Comparison of ENCODE assay signal across 11 cellular contexts in genomic region chr17:29155966-29156338, GRCh38. TPM values are rescaled to one million over a fixed set of nuclear protein-coding genes. Genes with fewer than 3 reads are reported as not detected.
A peak's percentile ranks its signal among the peaks of the same experiment; 100 is the strongest.
DNase-seq lines count a peak whose midpoint lies in the region; ATAC-seq and TF ChIP-seq lines count a peak whose summit lies in the region.
"Had no signal": no experiment of that assay in that cellular context is flagged by ENCODE, and none has a peak within 500 bp of the region (broad histone marks: within the 10 kb centered on the region; RNA-seq: fewer than 3 reads in every experiment).

No MANE protein-coding gene starts in this region.

- no peak for TF ChIP-seq CTCF in foreskin keratinocyte (conservative IDR thresholded peaks at IDR 0.05)

- no peaks in the 10 kb centered on the region for H3K36me3 Mint-ChIP-seq in activated CD8-positive, alpha-beta T cell treated with anti-CD3 and anti-CD28 coated beads, Interleukin-2, amount 10 ng/mL, durations not matched to agents 7 days and 5 days (ENCODE audit: low read depth)

- peak overlapping the region; percentile 70 for H3K27ac ChIP-seq in foreskin keratinocyte
- H3K27ac ChIP-seq: VCaP had no signal

- H3K4me3 Mint-ChIP-seq in activated CD8-positive, alpha-beta T cell treated with anti-CD3 and anti-CD28 coated beads, Interleukin-2, amount 10 ng/mL, durations not matched to agents 7 days and 5 days: no peak overlapping the region

- peak overlapping the region; percentile 36 for H3K4me2 ChIP-seq in skeletal muscle satellite cell (ENCODE audit: low read length)

- no peak overlapping the region for H3K9ac ChIP-seq in skeletal muscle satellite cell (ENCODE audit: low read depth, low read length)

- H3K4me1 ChIP-seq in foreskin keratinocyte: peaks cover 52% of the 10 kb centered on the region
- H3K4me1 ChIP-seq in skeletal muscle satellite cell (ENCODE audit: control insufficient read depth, insufficient read depth, low read length): peaks cover 67% of the 10 kb centered on the region

- H3K9me3 Mint-ChIP-seq in activated CD8-positive, alpha-beta T cell treated with anti-CD3 and anti-CD28 coated beads, Interleukin-2, amount 10 ng/mL, durations not matched to agents 7 days and 5 days (ENCODE audit: insufficient read depth): no peaks in the 10 kb centered on the region

- no peak overlapping the region for H3K4me3 ChIP-seq in skeletal muscle satellite cell (ENCODE audit: low read length)
- H3K4me3 ChIP-seq: tibial artery had no signal

- H3K9me3 ChIP-seq in skeletal muscle satellite cell (replicated peaks; ENCODE audit: low read length): no peaks in the 10 kb centered on the region
- H3K9me3 ChIP-seq: tibial artery had no signal

- peak overlapping the region; percentile 52 for H3K27ac Mint-ChIP-seq in activated CD8-positive, alpha-beta T cell treated with anti-CD3 and anti-CD28 coated beads, Interleukin-2, amount 10 ng/mL, durations not matched to agents 7 days and 5 days

- POLR2A ChIA-PET in activated CD8-positive, alpha-beta T cell treated with anti-CD3 and anti-CD28 coated beads, Interleukin-2, amount 10 ng/mL, durations not matched to agents 7 days and 5 days (lab: Charles Lee): interaction anchor here (0.5 to 2.2 kb wide), 3 partner anchors 16 to 25 kb away, joined by 3 to 13 read pairs (median 11); no protein-coding TSS in a partner anchor

- DNase-seq in ELR (ENCODE audit: low read depth) (peak; percentile 43), foreskin keratinocyte (no peak), SW480 (ENCODE audit: low spot score) (no peak)
- no peak for DNase-seq in activated CD8-positive, alpha-beta T cell treated with anti-CD3 and anti-CD28 coated beads, Interleukin-2, amount 10 ng/mL, durations not matched to agents 7 days and 5 days
- DNase-seq in stimulated activated naive CD4-positive, alpha-beta T cell (lab: John Stamatoyannopoulos, UW): no peak
- DNase-seq: NCI-H1417, tibial artery had no signal

- H3K4me1 Mint-ChIP-seq in activated CD8-positive, alpha-beta T cell treated with anti-CD3 and anti-CD28 coated beads, Interleukin-2, amount 10 ng/mL, durations not matched to agents 7 days and 5 days (ENCODE audit: low read depth): peaks cover 51% of the 10 kb centered on the region

- ATAC-seq in activated CD8-positive, alpha-beta T cell treated with anti-CD3 and anti-CD28 coated beads, Interleukin-2, amount 10 ng/mL, durations not matched to agents 7 days and 5 days: no peak
- no peak for ATAC-seq in foreskin keratinocyte
- no peak for ATAC-seq in HG03108 (IDR thresholded peaks at IDR 0.05; ENCODE audit: unreplicated experiment)
- no peak for ATAC-seq in GM19023 (IDR thresholded peaks at IDR 0.05; ENCODE audit: unreplicated experiment)

- no peaks in the 10 kb centered on the region for H3K36me3 ChIP-seq in skeletal muscle satellite cell (ENCODE audit: insufficient read depth, low read length)
- H3K36me3 ChIP-seq: tibial artery had no signal

- H3K27me3 ChIP-seq in foreskin keratinocyte (no peaks in the 10 kb centered on the region), skeletal muscle satellite cell (ENCODE audit: control insufficient read depth, insufficient read depth, low read length) (no peaks in the 10 kb centered on the region)
- H3K27me3 ChIP-seq: tibial artery had no signal

- no peaks in the 10 kb centered on the region for H3K27me3 Mint-ChIP-seq in activated CD8-positive, alpha-beta T cell treated with anti-CD3 and anti-CD28 coated beads, Interleukin-2, amount 10 ng/mL, durations not matched to agents 7 days and 5 days (ENCODE audit: low read depth)

- CTCF ChIA-PET in activated CD8-positive, alpha-beta T cell treated with anti-CD3 and anti-CD28 coated beads, Interleukin-2, amount 10 ng/mL, durations not matched to agents 7 days and 5 days (lab: Charles Lee): interaction anchor here (1.0 to 5.8 kb wide), 10 partner anchors 11 to 138 kb away, joined by 3 to 35 read pairs (median 4); partner anchors contain the start of genes MYO18A and NUFIP2

RNA-seq across cellular contexts. Expression of gene MYO18A, which starts 24.2 kb away (rescaled TPM):
- total RNA-seq in activated CD8-positive, alpha-beta T cell treated with anti-CD3 and anti-CD28 coated beads, Interleukin-2, amount 10 ng/mL, durations not matched to agents 7 days and 5 days: 10 to 100 TPM; 53.4 to 53.8 TPM
- total RNA-seq in foreskin keratinocyte: 56.2 and 67.4 TPM in 2 replicates
- 43.6 and 47.5 TPM in 2 replicates for polyA plus RNA-seq in foreskin keratinocyte
- total RNA-seq in skeletal muscle satellite cell (2012; rRNA removed): 19.9 and 29.2 TPM in 2 replicates
